In the genomic region with DNA sequence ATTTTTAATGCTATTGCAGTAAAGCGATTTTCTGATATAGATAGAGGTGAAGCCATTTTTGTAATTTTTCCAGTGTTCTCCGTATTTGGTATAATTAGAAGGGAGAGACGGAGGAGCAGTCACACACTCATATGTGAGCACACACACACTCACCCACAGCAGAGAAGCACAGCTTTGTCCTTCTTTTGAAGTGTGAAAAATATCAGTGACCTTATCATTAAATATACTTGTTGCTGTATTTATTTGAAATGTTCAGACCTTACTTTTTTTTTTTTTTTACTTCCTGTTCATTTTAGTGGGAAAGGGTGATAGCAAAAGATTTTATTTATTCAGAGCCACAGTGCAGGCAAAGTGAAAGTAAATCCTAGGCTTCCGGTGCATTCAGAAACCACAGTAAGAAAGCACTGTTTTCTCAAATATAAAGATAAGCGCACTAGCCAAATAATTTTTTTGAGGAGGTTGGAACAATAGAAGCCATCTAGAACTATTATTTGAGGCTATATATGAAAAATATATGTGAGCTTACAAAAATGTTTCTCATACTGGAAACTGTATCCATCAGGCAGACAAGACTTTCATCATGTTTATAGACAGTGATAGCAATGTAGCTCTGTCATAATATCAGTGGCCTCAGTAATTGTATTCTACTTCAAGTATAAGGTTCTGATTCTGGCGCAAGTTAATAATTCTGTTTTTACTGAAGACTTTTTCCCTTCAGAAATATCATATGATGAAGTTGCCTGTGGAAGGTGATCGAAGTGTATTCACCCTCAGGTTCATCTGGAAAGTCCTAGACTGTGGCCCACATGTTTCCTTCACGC, we compare ENCODE assay signal across 8 cellular contexts. TPM values are rescaled to one million over a fixed set of nuclear protein-coding genes. Genes with fewer than 3 reads are reported as not detected.
DNase-seq lines count a peak whose midpoint lies in the region; ATAC-seq and TF ChIP-seq lines count a peak whose summit lies in the region.

No MANE protein-coding gene starts in this region.

- DNase-seq in DMS53 treated with DMSO at 0.1 percent for 48 hours (lab: John Stamatoyannopoulos, UW; ENCODE audit: unreplicated experiment), result peak; percentile 69
- DNase-seq in NCI-H1092 (lab: John Stamatoyannopoulos, UW), result peak; percentile 32
- peak; percentile 69 for DNase-seq in amniotic epithelial cell (ENCODE audit: low read depth)
- no peak for DNase-seq in hepatocyte (ENCODE audit: low spot score)
- DNase-seq in stimulated activated naive CD8-positive, alpha-beta T cell treated with anti-CD3 and anti-CD28 coated beads, Interleukin-15, Interleukin-2, amounts not matched to agents 100 U/mL and 50 U/mL, for 24 hours, result no peak
- DNase-seq in GM23338 (ENCODE audit: low spot score), result no peak

- H3K27ac Mint-ChIP-seq in GM23338, result no peak overlapping the region

- H4K20me1 ChIP-seq in hepatocyte (ENCODE audit: insufficient read depth, poor library complexity, severe bottlenecking) (no peaks in the 10 kb centered on the region), GM23338 (replicated peaks; ENCODE audit: insufficient read depth) (no peaks in the 10 kb centered on the region)

- no peaks in the 10 kb centered on the region for H3K9me3 ChIP-seq in hepatocyte (ENCODE audit: low read depth)

- H3K9me2 ChIP-seq in hepatocyte (replicated peaks; ENCODE audit: insufficient read depth) (no peaks in the 10 kb centered on the region), GM23338 (ENCODE audit: insufficient read depth) (0 out of 2 replicates have a peak, but pooled peaks cover under 1% of the 10 kb centered on the region)

- H3K36me3 ChIP-seq in hepatocyte (replicated peaks; ENCODE audit: insufficient read depth, low read depth) (no peaks in the 10 kb centered on the region), GM23338 (ENCODE audit: insufficient read depth) (no peaks in the 10 kb centered on the region)

- no peaks in the 10 kb centered on the region for H3K36me3 Mint-ChIP-seq in GM23338 (ENCODE audit: low read depth)

- H3K4me3 ChIP-seq in hepatocyte, result peak overlapping the region; percentile 18
- H3K4me3 ChIP-seq in GM23338, result no peak overlapping the region

- peaks cover 38% of the 10 kb centered on the region for H3K4me1 ChIP-seq in hepatocyte (ENCODE audit: insufficient read depth)
- H3K4me1 ChIP-seq in GM23338 (ENCODE audit: insufficient read depth), result no peaks in the 10 kb centered on the region

- WGBS in hepatocyte (ENCODE audit: low lambda C conversion rate, missing lambda C conversion rate), result 56% methylated on average over 8 of the region's 8 CpGs

- peaks cover 84% of the 10 kb centered on the region for H3K79me2 ChIP-seq in hepatocyte
- no peaks in the 10 kb centered on the region for H3K79me2 ChIP-seq in GM23338 (replicated peaks; ENCODE audit: insufficient read depth)

- no peaks in the 10 kb centered on the region for H3K27me3 ChIP-seq in hepatocyte
- H3K27me3 ChIP-seq in GM23338 (ENCODE audit: insufficient read depth), result no peaks in the 10 kb centered on the region

- H3K4me2 ChIP-seq in hepatocyte (peak overlapping the region; percentile 74), GM23338 (no peak overlapping the region)

- no peaks in the 10 kb centered on the region for H3K9me3 Mint-ChIP-seq in GM23338

- no peaks in the 10 kb centered on the region; the same call in 2 of the 3 replicates for H3K4me1 Mint-ChIP-seq in GM23338

- H3F3A ChIP-seq in GM23338 (replicated peaks; ENCODE audit: low read depth), result no peaks in the 10 kb centered on the region

- H3K27ac ChIP-seq in hepatocyte, result peak overlapping the region; percentile 86
- no peak overlapping the region for H3K27ac ChIP-seq in GM23338 (ENCODE audit: low read depth)

- ATAC-seq in GM21360 (IDR thresholded peaks at IDR 0.05; ENCODE audit: unreplicated experiment), result peak; percentile 57
- ATAC-seq in stimulated activated naive CD8-positive, alpha-beta T cell treated with anti-CD3 and anti-CD28 coated beads, Interleukin-15, Interleukin-2, amounts not matched to agents 100 U/mL and 50 U/mL, for 24 hours, result peak; percentile 51
- no peak for ATAC-seq in GM23338
- no peak for ATAC-seq in HG03139 (IDR thresholded peaks at IDR 0.05; ENCODE audit: unreplicated experiment)

- TF ChIP-seq CTCF in hepatocyte (IDR thresholded peaks at IDR 0.05; ENCODE audit: poor library complexity), result no peak
- TF ChIP-seq CTCF in GM23338 (conservative IDR thresholded peaks at IDR 0.05; ENCODE audit: low read depth in 2 of 2), result no peak

- peaks cover 3% of the 10 kb centered on the region for H3K27me3 Mint-ChIP-seq in GM23338 (ENCODE audit: insufficient read depth, low read depth, poor library complexity)

- H2AFZ ChIP-seq in hepatocyte, result peak overlapping the region; percentile 1
- no peak overlapping the region; the same call in 1 of the 2 replicates for H2AFZ ChIP-seq in GM23338

- H3K4me3 Mint-ChIP-seq in GM23338, result no peak overlapping the region

TF ChIP-seq in GM23338, 12 proteins besides CTCF, POLR2A, EP300 and RAD21:
- TF ChIP-seq STAT1 (IDR thresholded peaks at IDR 0.05; ENCODE audit: unreplicated experiment) (no peak), POLR2AphosphoS5 (IDR thresholded peaks at IDR 0.05; ENCODE audit: low read depth) (no peak), EZH2phosphoT487 (IDR thresholded peaks at IDR 0.05; ENCODE audit: unreplicated experiment) (no peak)

RNA-seq across cellular contexts. Expression of a gene that starts 37.2 kb away (rescaled TPM):
- 13.1 TPM in 2 replicates for total RNA-seq in hepatocyte
- polyA plus RNA-seq in hepatocyte (8.5 and 12.7 TPM in 2 replicates), GM23338 (2016; fragmentation: Nextera tagmentation; extraction: Ambion mirVana) (0.23 TPM in 1 of 2 replicates, not detected in the other)
- 0.38 and 1.2 TPM in 2 replicates for total RNA-seq in GM23338 (2014; rRNA removed; shearing (Covaris generic))

RNA-seq across cellular contexts. Expression of a gene that starts 38.9 kb away (rescaled TPM):
- 25.7 and 30.7 TPM in 2 replicates for total RNA-seq in hepatocyte
- 24.4 and 32.2 TPM in 2 replicates for polyA plus RNA-seq in hepatocyte
- 1.5 TPM in 2 replicates for total RNA-seq in GM23338 (2014; rRNA removed; shearing (Covaris generic))
- polyA plus RNA-seq in GM23338 (2016; fragmentation: Nextera tagmentation; extraction: Ambion mirVana), result 0.84 and 1.1 TPM in 2 replicates

Comparison
In these comparisons a context has a peak if more than half of its experiments do, and no peak if none do; other contexts are left out.
1. DNase-seq: peak in DMS53 treated with DMSO at 0.1 percent for 48 hours (single experiment), NCI-H1092 (single experiment) and amniotic epithelial cell (single experiment); none in hepatocyte (single experiment), stimulated activated naive CD8-positive, alpha-beta T cell treated with anti-CD3 and anti-CD28 coated beads, Interleukin-15, Interleukin-2, amounts not matched to agents 100 U/mL and 50 U/mL, for 24 hours (single experiment) and GM23338 (single experiment).
2. ATAC-seq: peak in GM21360 (single experiment) and stimulated activated naive CD8-positive, alpha-beta T cell treated with anti-CD3 and anti-CD28 coated beads, Interleukin-15, Interleukin-2, amounts not matched to agents 100 U/mL and 50 U/mL, for 24 hours (single experiment); none in GM23338 (single experiment) and HG03139 (single experiment).
3. RNA of a gene that starts 38.9 kb away (total RNA-seq): 25.7 to 30.7 TPM in hepatocyte; 1.5 TPM in GM23338; every median in the first group is over 10 times any median in the second.